ENCODE assay signal across 8 cellular contexts in genomic region chr11:35391922-35392813, GRCh38.
DNase-seq lines count a peak whose midpoint lies in the region; ATAC-seq and TF ChIP-seq lines count a peak whose summit lies in the region.

No MANE protein-coding gene starts in this region.

- no peaks in the 10 kb centered on the region for H3K9me3 ChIP-seq in neutrophil

- H3K4me1 ChIP-seq in neutrophil (ENCODE audit: control insufficient read depth in 1 of 2, insufficient read depth in 1 of 2, low read depth in 1 of 2, low read length in 1 of 2) = peaks cover 3 to 7% of the 10 kb centered on the region in 2 experiments

- DNase-seq in AG10803 (ENCODE audit: low read depth) = peak; percentile 80
- peak; percentile 74 for DNase-seq in KG1 (lab: John Stamatoyannopoulos, UW)
- DNase-seq in RWPE1 (ENCODE audit: low spot score) = peak; percentile 75
- DNase-seq in activated effector memory CD4-positive, alpha-beta T cell treated with anti-CD3 and anti-CD28 coated beads, Interleukin-2, amount 50 U/mL, for 16 hours = peak; percentile 94
- DNase-seq in foreskin fibroblast = peak; percentile 65 to 91
- DNase-seq in stromal cell of bone marrow (ENCODE audit: low read depth) = peak; percentile 58

- H3K36me3 ChIP-seq in neutrophil = no peaks in the 10 kb centered on the region

- ATAC-seq in GM19043 (IDR thresholded peaks at IDR 0.05; ENCODE audit: low read depth, unreplicated experiment) = peak; percentile 66

- no peak overlapping the region for H3K4me3 ChIP-seq in AG10803 (ENCODE audit: low read length)
- H3K4me3 ChIP-seq in foreskin fibroblast (ENCODE audit: low read depth in 1 of 2, low read length in 2 of 2) = no peak overlapping the region
- peak overlapping the region in 1 of 2 experiments; percentile 12 for H3K4me3 ChIP-seq in neutrophil (ENCODE audit: low read depth in 1 of 2, low read length in 1 of 2)

- no peaks in the 10 kb centered on the region for H3K27me3 ChIP-seq in neutrophil

- CTCF ChIA-PET in RWPE1 (lab: Yijun Ruan, JAX) = interaction anchor here (0.5 to 2.1 kb wide), 15 partner anchors 11 to 1129 kb away, joined by 3 to 9 read pairs (median 3); partner anchors contain the start of gene CD44

- H3K27ac ChIP-seq in RWPE1 (no peak overlapping the region), neutrophil (no peak overlapping the region)

- TF ChIP-seq CTCF in AG10803 (conservative IDR thresholded peaks at IDR 0.05; ENCODE audit: low read length) (peak; percentile 89), RWPE1 (conservative IDR thresholded peaks at IDR 0.05; ENCODE audit: low read depth) (peak; percentile 84), foreskin fibroblast (IDR thresholded peaks at IDR 0.05; ENCODE audit: low read depth, low read length) (peak; percentile 78), neutrophil (IDR thresholded peaks at IDR 0.05) (peak; percentile 84)

- POLR2A ChIA-PET in RWPE1 (lab: Yijun Ruan, JAX; ENCODE audit: low non-redundant PET) = no interaction called here
